In genomic region chr14:24673534-24674203, GRCh38 we compare ENCODE assay signal across 9 cellular contexts. TPM values are rescaled to one million over a fixed set of nuclear protein-coding genes. Genes with fewer than 3 reads are reported as not detected.
DNase-seq lines count a peak whose midpoint lies in the region; ATAC-seq and FAIRE-seq lines count a peak whose summit lies in the region.
"Had no signal": no experiment of that assay in that cellular context is flagged by ENCODE, and none has a peak within 500 bp of the region (broad histone marks: within the 10 kb centered on the region; RNA-seq: fewer than 3 reads in every experiment).

No MANE protein-coding gene starts in this region.

- peak; percentile 59 to 72 for DNase-seq in activated CD8-positive, alpha-beta memory T cell treated with anti-CD3 and anti-CD28 coated beads for 4 hours (ENCODE audit: low read depth in 2 of 2)
- DNase-seq in SW 1271 (lab: John Stamatoyannopoulos, UW) (no peak), urothelium cell line (ENCODE audit: low spot score) (no peak), HT-29 (ENCODE audit: low spot score) (no peak), NCI-H2171 treated with DMSO at 0.1 percent for 48 hours (lab: John Stamatoyannopoulos, UW) (no peak)

- peak overlapping the region in 13 of 21 experiments; percentile 20 to 89 (median 71) for H3K27ac ChIP-seq in skin epidermis
- H3K27ac ChIP-seq: SJSA1 had no signal

- ATAC-seq in GM21367 (IDR thresholded peaks at IDR 0.05; ENCODE audit: unreplicated experiment), result peak; percentile 51
- ATAC-seq in HG03565 (IDR thresholded peaks at IDR 0.05; ENCODE audit: unreplicated experiment), result peak; percentile 47

- no peak for FAIRE-seq in urothelium cell line (lab: Jason Lieb, UNC)

- H3K4me3 ChIP-seq in skin epidermis, result peak overlapping the region in 1 of 7 experiments; percentile 5
- H3K4me3 ChIP-seq: SJSA1 had no signal

RNA-seq across cellular contexts. Expression of gene GZMB, which starts 39.7 kb away (rescaled TPM):
- not detected in 2 replicates for total RNA-seq in HT-29 (2014; rRNA removed; shearing (Covaris generic))

Comparison
In these comparisons a context has a peak if more than half of its experiments do, and no peak if none do; other contexts are left out.
1. DNase-seq: peak in activated CD8-positive, alpha-beta memory T cell treated with anti-CD3 and anti-CD28 coated beads for 4 hours (2 of 2); none in SW 1271 (0 of 2), urothelium cell line (single experiment), HT-29 (single experiment) and NCI-H2171 treated with DMSO at 0.1 percent for 48 hours (single experiment).